1 cellular context compared by ENCODE assay signal in the genomic region with DNA sequence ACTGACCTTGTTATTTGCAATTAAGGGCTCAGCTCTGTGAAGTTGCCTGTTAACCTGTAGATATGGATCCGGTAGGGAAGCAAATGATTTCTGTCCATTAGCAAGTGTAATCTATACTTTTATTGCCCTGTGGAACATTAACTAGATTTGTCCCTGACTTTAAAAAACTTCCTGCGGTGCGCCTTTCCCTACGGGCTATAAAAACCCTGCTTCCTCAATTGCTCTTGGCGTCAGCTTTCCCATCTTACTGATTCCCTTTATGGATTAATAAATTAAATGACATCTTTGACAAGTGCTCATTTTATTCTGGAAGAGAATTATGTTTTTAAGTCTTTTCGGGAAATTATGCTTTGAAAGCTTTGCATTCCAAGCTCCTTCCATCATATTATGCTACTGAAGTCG.
TF ChIP-seq lines count a peak whose summit lies in the region.

No MANE protein-coding gene starts in this region.

TF ChIP-seq in HEK293, 187 proteins besides CTCF, POLR2A, EP300 and RAD21 (continued from another document and continues in another):
- TF ChIP-seq, protein P1, sequence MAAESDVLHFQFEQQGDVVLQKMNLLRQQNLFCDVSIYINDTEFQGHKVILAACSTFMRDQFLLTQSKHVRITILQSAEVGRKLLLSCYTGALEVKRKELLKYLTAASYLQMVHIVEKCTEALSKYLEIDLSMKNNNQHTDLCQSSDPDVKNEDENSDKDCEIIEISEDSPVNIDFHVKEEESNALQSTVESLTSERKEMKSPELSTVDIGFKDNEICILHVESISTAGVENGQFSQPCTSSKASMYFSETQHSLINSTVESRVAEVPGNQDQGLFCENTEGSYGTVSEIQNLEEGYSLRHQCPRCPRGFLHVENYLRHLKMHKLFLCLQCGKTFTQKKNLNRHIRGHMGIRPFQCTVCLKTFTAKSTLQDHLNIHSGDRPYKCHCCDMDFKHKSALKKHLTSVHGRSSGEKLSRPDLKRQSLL (tag by site-specific recombination; IDR thresholded peaks at IDR 0.05) = 0 out of 2 replicates have a peak, but pooled peaks have one; percentile 27
- peak; percentile 97 for TF ChIP-seq SCRT1 (tag by site-specific recombination; IDR thresholded peaks at IDR 0.05; ENCODE audit: borderline replicate concordance)
- TF ChIP-seq ZNF404 (tag by site-specific recombination; IDR thresholded peaks at IDR 0.05) = no peak
- TF ChIP-seq SCRT2 (tag by site-specific recombination; IDR thresholded peaks at IDR 0.05) = peak; percentile 95
- TF ChIP-seq, protein P2, sequence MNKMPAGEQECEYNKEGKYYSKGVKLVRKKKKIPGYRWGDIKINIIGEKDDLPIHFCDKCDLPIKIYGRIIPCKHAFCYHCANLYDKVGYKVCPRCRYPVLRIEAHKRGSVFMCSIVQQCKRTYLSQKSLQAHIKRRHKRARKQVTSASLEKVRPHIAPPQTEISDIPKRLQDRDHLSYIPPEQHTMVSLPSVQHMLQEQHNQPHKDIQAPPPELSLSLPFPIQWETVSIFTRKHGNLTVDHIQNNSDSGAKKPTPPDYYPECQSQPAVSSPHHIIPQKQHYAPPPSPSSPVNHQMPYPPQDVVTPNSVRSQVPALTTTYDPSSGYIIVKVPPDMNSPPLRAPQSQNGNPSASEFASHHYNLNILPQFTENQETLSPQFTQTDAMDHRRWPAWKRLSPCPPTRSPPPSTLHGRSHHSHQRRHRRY (tag by site-specific recombination; IDR thresholded peaks at IDR 0.05) = no peak
- no peak for TF ChIP-seq ZNF555 (tag by site-specific recombination; conservative IDR thresholded peaks at IDR 0.05)
- peak; percentile 44; the same call in 1 of the 2 replicates for TF ChIP-seq ZSCAN23 (tag by site-specific recombination; IDR thresholded peaks at IDR 0.05)
- TF ChIP-seq ZNF211 (tag by site-specific recombination; IDR thresholded peaks at IDR 0.05; ENCODE audit: low read depth) = no peak
- TF ChIP-seq ZNF24 (tag by site-specific recombination; IDR thresholded peaks at IDR 0.05) = peak; percentile 68
- TF ChIP-seq, protein P3, sequence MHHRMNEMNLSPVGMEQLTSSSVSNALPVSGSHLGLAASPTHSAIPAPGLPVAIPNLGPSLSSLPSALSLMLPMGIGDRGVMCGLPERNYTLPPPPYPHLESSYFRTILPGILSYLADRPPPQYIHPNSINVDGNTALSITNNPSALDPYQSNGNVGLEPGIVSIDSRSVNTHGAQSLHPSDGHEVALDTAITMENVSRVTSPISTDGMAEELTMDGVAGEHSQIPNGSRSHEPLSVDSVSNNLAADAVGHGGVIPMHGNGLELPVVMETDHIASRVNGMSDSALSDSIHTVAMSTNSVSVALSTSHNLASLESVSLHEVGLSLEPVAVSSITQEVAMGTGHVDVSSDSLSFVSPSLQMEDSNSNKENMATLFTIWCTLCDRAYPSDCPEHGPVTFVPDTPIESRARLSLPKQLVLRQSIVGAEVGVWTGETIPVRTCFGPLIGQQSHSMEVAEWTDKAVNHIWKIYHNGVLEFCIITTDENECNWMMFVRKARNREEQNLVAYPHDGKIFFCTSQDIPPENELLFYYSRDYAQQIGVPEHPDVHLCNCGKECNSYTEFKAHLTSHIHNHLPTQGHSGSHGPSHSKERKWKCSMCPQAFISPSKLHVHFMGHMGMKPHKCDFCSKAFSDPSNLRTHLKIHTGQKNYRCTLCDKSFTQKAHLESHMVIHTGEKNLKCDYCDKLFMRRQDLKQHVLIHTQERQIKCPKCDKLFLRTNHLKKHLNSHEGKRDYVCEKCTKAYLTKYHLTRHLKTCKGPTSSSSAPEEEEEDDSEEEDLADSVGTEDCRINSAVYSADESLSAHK (tag by site-specific recombination; IDR thresholded peaks at IDR 0.05) = peak; percentile 87
- TF ChIP-seq, protein P4, sequence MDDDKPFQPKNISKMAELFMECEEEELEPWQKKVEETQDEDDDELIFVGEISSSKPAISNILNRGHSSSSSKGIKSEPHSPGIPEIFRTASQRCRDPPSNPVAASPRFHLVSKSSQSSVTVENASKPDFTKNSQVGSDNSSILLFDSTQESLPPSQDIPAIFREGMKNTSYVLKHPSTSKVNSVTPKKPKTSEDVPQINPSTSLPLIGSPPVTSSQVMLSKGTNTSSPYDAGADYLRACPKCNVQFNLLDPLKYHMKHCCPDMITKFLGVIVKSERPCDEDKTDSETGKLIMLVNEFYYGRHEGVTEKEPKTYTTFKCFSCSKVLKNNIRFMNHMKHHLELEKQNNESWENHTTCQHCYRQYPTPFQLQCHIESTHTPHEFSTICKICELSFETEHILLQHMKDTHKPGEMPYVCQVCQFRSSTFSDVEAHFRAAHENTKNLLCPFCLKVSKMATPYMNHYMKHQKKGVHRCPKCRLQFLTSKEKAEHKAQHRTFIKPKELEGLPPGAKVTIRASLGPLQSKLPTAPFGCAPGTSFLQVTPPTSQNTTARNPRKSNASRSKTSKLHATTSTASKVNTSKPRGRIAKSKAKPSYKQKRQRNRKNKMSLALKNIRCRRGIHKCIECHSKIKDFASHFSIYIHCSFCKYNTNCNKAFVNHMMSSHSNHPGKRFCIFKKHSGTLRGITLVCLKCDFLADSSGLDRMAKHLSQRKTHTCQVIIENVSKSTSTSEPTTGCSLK (tag by site-specific recombination; IDR thresholded peaks at IDR 0.05) = no peak
- peak; percentile 98 for TF ChIP-seq TCF7L2 (IDR thresholded peaks at IDR 0.05; ENCODE audit: borderline replicate concordance, low read depth, low read length)
- no peak for TF ChIP-seq ZNF560 (tag by site-specific recombination; IDR thresholded peaks at IDR 0.05; ENCODE audit: borderline replicate concordance)
- TF ChIP-seq GFI1B (tag by site-specific recombination; IDR thresholded peaks at IDR 0.05) = peak; percentile 44; the same call in 1 of the 2 replicates
- no peak for TF ChIP-seq ZNF146 (tag by site-specific recombination; IDR thresholded peaks at IDR 0.05)
- no peak for TF ChIP-seq ZNF530 (tag by site-specific recombination; IDR thresholded peaks at IDR 0.05; ENCODE audit: low read depth)
- peak; percentile 43; the same call in 1 of the 2 replicates for TF ChIP-seq ZNF10 (tag by site-specific recombination; IDR thresholded peaks at IDR 0.05)
- TF ChIP-seq ZFP41 (tag by site-specific recombination; IDR thresholded peaks at IDR 0.05; ENCODE audit: borderline replicate concordance) = no peak
- peak; percentile 52; the same call in 1 of the 2 replicates for TF ChIP-seq ZNF610 (tag by site-specific recombination; IDR thresholded peaks at IDR 0.05; ENCODE audit: borderline replicate concordance)
- TF ChIP-seq, protein P5, sequence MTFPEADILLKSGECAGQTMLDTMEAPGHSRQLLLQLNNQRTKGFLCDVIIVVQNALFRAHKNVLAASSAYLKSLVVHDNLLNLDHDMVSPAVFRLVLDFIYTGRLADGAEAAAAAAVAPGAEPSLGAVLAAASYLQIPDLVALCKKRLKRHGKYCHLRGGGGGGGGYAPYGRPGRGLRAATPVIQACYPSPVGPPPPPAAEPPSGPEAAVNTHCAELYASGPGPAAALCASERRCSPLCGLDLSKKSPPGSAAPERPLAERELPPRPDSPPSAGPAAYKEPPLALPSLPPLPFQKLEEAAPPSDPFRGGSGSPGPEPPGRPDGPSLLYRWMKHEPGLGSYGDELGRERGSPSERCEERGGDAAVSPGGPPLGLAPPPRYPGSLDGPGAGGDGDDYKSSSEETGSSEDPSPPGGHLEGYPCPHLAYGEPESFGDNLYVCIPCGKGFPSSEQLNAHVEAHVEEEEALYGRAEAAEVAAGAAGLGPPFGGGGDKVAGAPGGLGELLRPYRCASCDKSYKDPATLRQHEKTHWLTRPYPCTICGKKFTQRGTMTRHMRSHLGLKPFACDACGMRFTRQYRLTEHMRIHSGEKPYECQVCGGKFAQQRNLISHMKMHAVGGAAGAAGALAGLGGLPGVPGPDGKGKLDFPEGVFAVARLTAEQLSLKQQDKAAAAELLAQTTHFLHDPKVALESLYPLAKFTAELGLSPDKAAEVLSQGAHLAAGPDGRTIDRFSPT (tag by site-specific recombination; IDR thresholded peaks at IDR 0.05) = peak; percentile 90
- TF ChIP-seq ZFP37 (tag by site-specific recombination; IDR thresholded peaks at IDR 0.05) = no peak
- TF ChIP-seq OVOL3 (tag by site-specific recombination; IDR thresholded peaks at IDR 0.05) = peak; percentile 73; the same call in 1 of the 2 replicates
- peak; percentile 95 for TF ChIP-seq OSR2 (tag by site-specific recombination; IDR thresholded peaks at IDR 0.05)
- no peak for TF ChIP-seq ZNF776 (tag by site-specific recombination; IDR thresholded peaks at IDR 0.05; ENCODE audit: borderline replicate concordance)
- TF ChIP-seq ZNF239 (tag by site-specific recombination; IDR thresholded peaks at IDR 0.05) = no peak
- TF ChIP-seq SP3 (tag by site-specific recombination; IDR thresholded peaks at IDR 0.05) = no peak
- no peak for TF ChIP-seq ZNF416 (tag by site-specific recombination; IDR thresholded peaks at IDR 0.05)
- TF ChIP-seq ZNF623 (tag by site-specific recombination; IDR thresholded peaks at IDR 0.05) = no peak
- 0 out of 2 replicates have a peak, but pooled peaks have one; percentile 19 for TF ChIP-seq WT1 (tag by site-specific recombination; IDR thresholded peaks at IDR 0.05)
- no peak for TF ChIP-seq HOXC10 (CRISPR knock-in tag; IDR thresholded peaks at IDR 0.05)
- no peak for TF ChIP-seq ZNF76 (tag by site-specific recombination; IDR thresholded peaks at IDR 0.05; ENCODE audit: borderline replicate concordance, low read depth)
- peak; percentile 44; the same call in 1 of the 2 replicates for TF ChIP-seq ZNF664 (tag by site-specific recombination; IDR thresholded peaks at IDR 0.05)
- TF ChIP-seq, protein P6, sequence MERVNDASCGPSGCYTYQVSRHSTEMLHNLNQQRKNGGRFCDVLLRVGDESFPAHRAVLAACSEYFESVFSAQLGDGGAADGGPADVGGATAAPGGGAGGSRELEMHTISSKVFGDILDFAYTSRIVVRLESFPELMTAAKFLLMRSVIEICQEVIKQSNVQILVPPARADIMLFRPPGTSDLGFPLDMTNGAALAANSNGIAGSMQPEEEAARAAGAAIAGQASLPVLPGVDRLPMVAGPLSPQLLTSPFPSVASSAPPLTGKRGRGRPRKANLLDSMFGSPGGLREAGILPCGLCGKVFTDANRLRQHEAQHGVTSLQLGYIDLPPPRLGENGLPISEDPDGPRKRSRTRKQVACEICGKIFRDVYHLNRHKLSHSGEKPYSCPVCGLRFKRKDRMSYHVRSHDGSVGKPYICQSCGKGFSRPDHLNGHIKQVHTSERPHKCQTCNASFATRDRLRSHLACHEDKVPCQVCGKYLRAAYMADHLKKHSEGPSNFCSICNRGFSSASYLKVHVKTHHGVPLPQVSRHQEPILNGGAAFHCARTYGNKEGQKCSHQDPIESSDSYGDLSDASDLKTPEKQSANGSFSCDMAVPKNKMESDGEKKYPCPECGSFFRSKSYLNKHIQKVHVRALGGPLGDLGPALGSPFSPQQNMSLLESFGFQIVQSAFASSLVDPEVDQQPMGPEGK (tag by site-specific recombination; IDR thresholded peaks at IDR 0.05) = peak; percentile 35; the same call in 1 of the 2 replicates
- TF ChIP-seq ZNF843 (tag by site-specific recombination; IDR thresholded peaks at IDR 0.05) = peak; percentile 97
- TF ChIP-seq ZNF561 (tag by site-specific recombination; IDR thresholded peaks at IDR 0.05; ENCODE audit: borderline replicate concordance) = peak; percentile 64; the same call in 1 of the 2 replicates
- peak; percentile 84 for TF ChIP-seq ZXDB (tag by site-specific recombination; IDR thresholded peaks at IDR 0.05)
- no peak for TF ChIP-seq ZNF571 (tag by site-specific recombination; IDR thresholded peaks at IDR 0.05)
- TF ChIP-seq, protein P7, sequence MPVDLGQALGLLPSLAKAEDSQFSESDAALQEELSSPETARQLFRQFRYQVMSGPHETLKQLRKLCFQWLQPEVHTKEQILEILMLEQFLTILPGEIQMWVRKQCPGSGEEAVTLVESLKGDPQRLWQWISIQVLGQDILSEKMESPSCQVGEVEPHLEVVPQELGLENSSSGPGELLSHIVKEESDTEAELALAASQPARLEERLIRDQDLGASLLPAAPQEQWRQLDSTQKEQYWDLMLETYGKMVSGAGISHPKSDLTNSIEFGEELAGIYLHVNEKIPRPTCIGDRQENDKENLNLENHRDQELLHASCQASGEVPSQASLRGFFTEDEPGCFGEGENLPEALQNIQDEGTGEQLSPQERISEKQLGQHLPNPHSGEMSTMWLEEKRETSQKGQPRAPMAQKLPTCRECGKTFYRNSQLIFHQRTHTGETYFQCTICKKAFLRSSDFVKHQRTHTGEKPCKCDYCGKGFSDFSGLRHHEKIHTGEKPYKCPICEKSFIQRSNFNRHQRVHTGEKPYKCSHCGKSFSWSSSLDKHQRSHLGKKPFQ (tag by site-specific recombination; IDR thresholded peaks at IDR 0.05) = peak; percentile 65
- no peak for TF ChIP-seq ZNF654 (tag by site-specific recombination; IDR thresholded peaks at IDR 0.05; ENCODE audit: low read depth)
- TF ChIP-seq ZNF596 (tag by site-specific recombination; IDR thresholded peaks at IDR 0.05) = 0 out of 2 replicates have a peak, but pooled peaks have one; percentile 41
- TF ChIP-seq ZNF423 (tag by site-specific recombination; IDR thresholded peaks at IDR 0.05) = peak; percentile 66; the same call in 1 of the 2 replicates
- TF ChIP-seq GLIS2 (tag by site-specific recombination; IDR thresholded peaks at IDR 0.05) = no peak
- no peak for TF ChIP-seq ZNF791 (tag by site-specific recombination; IDR thresholded peaks at IDR 0.05)
- peak; percentile 84 for TF ChIP-seq ZEB2 (tag by site-specific recombination; IDR thresholded peaks at IDR 0.05)
- peak; percentile 97 for TF ChIP-seq FEZF1 (tag by site-specific recombination; IDR thresholded peaks at IDR 0.05)
- TF ChIP-seq SP2 (tag by site-specific recombination; IDR thresholded peaks at IDR 0.05) = no peak
- TF ChIP-seq ZNF549 (tag by site-specific recombination; IDR thresholded peaks at IDR 0.05) = no peak
- peak; percentile 86 for TF ChIP-seq GLI2 (tag by site-specific recombination; IDR thresholded peaks at IDR 0.05; ENCODE audit: borderline replicate concordance, low read depth)
- TF ChIP-seq, protein P8, sequence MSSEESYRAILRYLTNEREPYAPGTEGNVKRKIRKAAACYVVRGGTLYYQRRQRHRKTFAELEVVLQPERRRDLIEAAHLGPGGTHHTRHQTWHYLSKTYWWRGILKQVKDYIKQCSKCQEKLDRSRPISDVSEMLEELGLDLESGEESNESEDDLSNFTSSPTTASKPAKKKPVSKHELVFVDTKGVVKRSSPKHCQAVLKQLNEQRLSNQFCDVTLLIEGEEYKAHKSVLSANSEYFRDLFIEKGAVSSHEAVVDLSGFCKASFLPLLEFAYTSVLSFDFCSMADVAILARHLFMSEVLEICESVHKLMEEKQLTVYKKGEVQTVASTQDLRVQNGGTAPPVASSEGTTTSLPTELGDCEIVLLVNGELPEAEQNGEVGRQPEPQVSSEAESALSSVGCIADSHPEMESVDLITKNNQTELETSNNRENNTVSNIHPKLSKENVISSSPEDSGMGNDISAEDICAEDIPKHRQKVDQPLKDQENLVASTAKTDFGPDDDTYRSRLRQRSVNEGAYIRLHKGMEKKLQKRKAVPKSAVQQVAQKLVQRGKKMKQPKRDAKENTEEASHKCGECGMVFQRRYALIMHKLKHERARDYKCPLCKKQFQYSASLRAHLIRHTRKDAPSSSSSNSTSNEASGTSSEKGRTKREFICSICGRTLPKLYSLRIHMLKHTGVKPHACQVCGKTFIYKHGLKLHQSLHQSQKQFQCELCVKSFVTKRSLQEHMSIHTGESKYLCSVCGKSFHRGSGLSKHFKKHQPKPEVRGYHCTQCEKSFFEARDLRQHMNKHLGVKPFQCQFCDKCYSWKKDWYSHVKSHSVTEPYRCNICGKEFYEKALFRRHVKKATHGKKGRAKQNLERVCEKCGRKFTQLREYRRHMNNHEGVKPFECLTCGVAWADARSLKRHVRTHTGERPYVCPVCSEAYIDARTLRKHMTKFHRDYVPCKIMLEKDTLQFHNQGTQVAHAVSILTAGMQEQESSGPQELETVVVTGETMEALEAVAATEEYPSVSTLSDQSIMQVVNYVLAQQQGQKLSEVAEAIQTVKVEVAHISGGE (tag by site-specific recombination; conservative IDR thresholded peaks at IDR 0.05; ENCODE audit: low read depth) = peak; percentile 34; the same call in 1 of the 2 replicates
